32 cellular contexts compared by ENCODE assay signal in the genomic region with DNA sequence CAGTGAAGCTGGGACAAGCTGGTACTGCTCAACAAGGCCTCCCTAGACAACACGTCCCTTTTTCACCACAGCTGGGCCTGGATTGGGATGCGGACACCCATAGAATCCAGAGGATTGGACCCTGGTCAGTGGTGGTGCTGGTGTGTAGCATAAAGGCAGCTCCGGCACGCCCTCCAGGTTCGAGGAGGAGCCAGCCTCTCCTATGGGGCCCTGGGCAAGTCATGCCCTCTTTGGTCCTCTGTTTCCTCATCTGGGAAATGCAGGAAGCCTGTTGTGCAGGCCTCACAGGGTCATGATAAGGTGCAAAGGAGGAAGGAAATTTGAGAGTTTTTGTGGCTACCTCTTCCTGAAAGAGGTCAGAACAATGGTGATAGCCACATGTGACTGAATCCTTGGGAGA.
"Had no signal": no experiment of that assay in that cellular context is flagged by ENCODE, and none has a peak within 500 bp of the region (broad histone marks: within the 10 kb centered on the region; RNA-seq: fewer than 3 reads in every experiment).

No MANE protein-coding gene starts in this region.

- H3K36me3 ChIP-seq: adrenal gland, brain microvascular endothelial cell, breast epithelium had no signal

- H3K9me3 ChIP-seq: adrenal gland, body of pancreas had no signal

- H3K27ac ChIP-seq: adrenal gland, body of pancreas, brain microvascular endothelial cell, breast epithelium, VCaP had no signal

- DNase-seq: activated B cell treated with CpG ODN at 0.5 μM for 24 hours; activated CD4-positive, alpha-beta memory T cell treated with anti-CD3 and anti-CD28 coated beads for 36 hours; activated CD4-positive, alpha-beta T cell treated with anti-CD3 and anti-CD28 coated beads for 4 hours; activated CD4-positive, alpha-beta T cell treated with anti-CD3 and anti-CD28 coated beads, Interleukin-2, amount 50 U/mL, for 1 hour; activated CD4-positive, alpha-beta T cell treated with anti-CD3 and anti-CD28 coated beads, Interleukin-2, amount 50 U/mL, for 4 hours; activated CD4-positive, CD25-positive, alpha-beta regulatory T cell treated with anti-CD3 and anti-CD28 coated beads, Interleukin-2, amount 50 U/mL, for 72 hours; activated CD8-positive, alpha-beta memory T cell treated with anti-CD3 and anti-CD28 coated beads, Interleukin-2, amount 50 U/mL, for 4 hours; activated CD8-positive, alpha-beta T cell treated with anti-CD3 and anti-CD28 coated beads for 36 hours; activated effector memory CD4-positive, alpha-beta T cell treated with anti-CD3 and anti-CD28 coated beads, Interleukin-2, amount 50 U/mL, for 16 hours; activated gamma-delta T cell treated with Interleukin-2 at 50 U/mL for 16 hours; activated naive CD4-positive, alpha-beta T cell; activated naive CD4-positive, alpha-beta T cell treated with anti-CD3 and anti-CD28 coated beads for 36 hours; activated naive CD4-positive, alpha-beta T cell treated with anti-CD3 and anti-CD28 coated beads, Interleukin-2, amount 50 U/mL, for 16 hours; activated naive CD8-positive, alpha-beta T cell treated with anti-CD3 and anti-CD28 coated beads for 36 hours; activated T-cell treated with anti-CD3 and anti-CD28 coated beads for 4 hours; activated T-cell treated with anti-CD3 and anti-CD28 coated beads, Interleukin-2, amount 50 U/mL, for 1 hour; activated T-cell treated with anti-CD3 and anti-CD28 coated beads, Interleukin-2, amount 50 U/mL, for 4 hours; activated T-cell treated with anti-CD3 and anti-CD28 coated beads, Interleukin-2, amount 50 U/mL, for 72 hours; adrenal gland; amniotic stem cell; aorta; body of pancreas; brain microvascular endothelial cell; caudate nucleus; cerebellar nuclear complex; T-helper 1 cell; T-helper 2 cell; T-helper 9 cell had no signal

- H3K4me1 ChIP-seq: adrenal gland, body of pancreas, breast epithelium had no signal

- H3K4me3 ChIP-seq: adrenal gland, body of pancreas, breast epithelium had no signal

- H3K27me3 ChIP-seq: adrenal gland, body of pancreas, brain microvascular endothelial cell, breast epithelium had no signal

- ATAC-seq: activated CD8-positive, alpha-beta T cell treated with anti-CD3 and anti-CD28 coated beads for 36 hours; activated naive CD4-positive, alpha-beta T cell treated with anti-CD3 and anti-CD28 coated beads, Interleukin-2, amount 50 U/mL, for 72 hours; activated T-cell treated with anti-CD3 and anti-CD28 coated beads, Interleukin-2, amount 50 U/mL, for 4 hours; activated T-cell treated with anti-CD3 and anti-CD28 coated beads, Interleukin-2, amount 50 U/mL, for 72 hours; activated T-helper 17 cell treated with anti-CD3 and anti-CD28 coated beads, Interleukin-2, amount 50 U/mL, for 72 hours; body of pancreas had no signal
